In the genomic region with DNA sequence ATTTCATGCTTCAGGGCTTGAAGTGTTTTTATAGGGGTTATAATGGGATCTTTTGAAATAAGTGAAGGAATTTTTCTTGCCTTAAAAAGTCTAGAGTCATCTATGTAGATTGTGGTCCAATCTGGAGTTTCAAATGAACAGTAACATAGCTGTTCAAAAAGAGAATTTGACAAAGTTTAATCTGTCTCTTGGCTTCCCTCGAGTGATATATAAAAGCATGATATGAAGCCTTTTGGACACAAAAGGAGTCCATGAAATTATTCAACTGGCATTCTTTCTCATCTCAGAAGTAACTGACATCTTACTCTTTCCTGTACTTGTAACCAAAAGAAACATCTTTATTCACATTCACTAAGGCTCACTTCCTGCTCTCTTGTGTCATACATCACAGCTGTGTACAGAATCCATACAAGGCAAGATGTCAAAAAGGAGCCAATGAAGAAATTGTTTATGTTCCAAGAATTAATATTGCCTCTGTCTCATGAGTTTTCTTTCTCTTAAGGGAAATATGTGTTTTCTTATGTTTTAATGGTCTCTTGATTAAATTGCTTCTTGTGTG, we compare ENCODE assay signal across 21 cellular contexts.
DNase-seq lines count a peak whose midpoint lies in the region; ATAC-seq and TF ChIP-seq lines count a peak whose summit lies in the region.
"Had no signal": no experiment of that assay in that cellular context is flagged by ENCODE, and none has a peak within 500 bp of the region (broad histone marks: within the 10 kb centered on the region; RNA-seq: fewer than 3 reads in every experiment).

No MANE protein-coding gene starts in this region.

- POLR2A ChIA-PET in PC-9 (lab: Charles Lee; ENCODE audit: unreplicated experiment), result no interaction called here

- H3K9me2 ChIP-seq in PC-9 (ENCODE audit: insufficient read depth) (0 out of 2 replicates have a peak, but pooled peaks cover under 1% of the 10 kb centered on the region), hepatocyte (replicated peaks; ENCODE audit: insufficient read depth) (no peaks in the 10 kb centered on the region)

- no peak overlapping the region for H3K27ac Mint-ChIP-seq in stimulated activated naive CD8-positive, alpha-beta T cell treated with anti-CD3 and anti-CD28 coated beads, Interleukin-15, amount 100 ng/mL, for 72 hours
- no peak overlapping the region for H3K27ac Mint-ChIP-seq in activated naive CD8-positive, alpha-beta T cell treated with anti-CD3 and anti-CD28 coated beads for 36 hours
- H3K27ac Mint-ChIP-seq: activated T-helper 2 cell treated with anti-CD3 and anti-CD28 coated beads, Interferon-gamma antibody, Interleukin-2, Interleukin-4, amounts not matched to agents 10 μg/mL and 5 μg/mL and 100 μg/mL, durations not matched to agents 14 hours and 24 hours and 36 hours; CD8-positive, alpha-beta T cell had no signal

- H3K4me3 ChIP-seq in PC-9 (no peak overlapping the region), fibroblast of the aortic adventitia (ENCODE audit: low read depth, low read length) (no peak overlapping the region), hepatocyte (no peak overlapping the region)
- H3K4me3 ChIP-seq: heart left ventricle, K562, ovary, upper lobe of right lung had no signal

- H4K20me1 ChIP-seq in PC-9 (ENCODE audit: insufficient read depth) (no peaks in the 10 kb centered on the region), hepatocyte (ENCODE audit: insufficient read depth, poor library complexity, severe bottlenecking) (no peaks in the 10 kb centered on the region)

- CTCF ChIA-PET in PC-9 (lab: Charles Lee), result no interaction called here

- TF ChIP-seq CTCF in PC-9 (conservative IDR thresholded peaks at IDR 0.05) (no peak), fibroblast of the aortic adventitia (IDR thresholded peaks at IDR 0.05; ENCODE audit: insufficient read depth, low read length) (no peak), hepatocyte (IDR thresholded peaks at IDR 0.05; ENCODE audit: poor library complexity) (no peak)

- no peaks in the 10 kb centered on the region for H3K27me3 Mint-ChIP-seq in stimulated activated naive CD8-positive, alpha-beta T cell treated with anti-CD3 and anti-CD28 coated beads, Interleukin-15, amount 100 ng/mL, for 72 hours
- no peaks in the 10 kb centered on the region for H3K27me3 Mint-ChIP-seq in activated naive CD8-positive, alpha-beta T cell treated with anti-CD3 and anti-CD28 coated beads for 36 hours

- H3K27me3 ChIP-seq in PC-9 (ENCODE audit: insufficient read depth, low read depth), result no peaks in the 10 kb centered on the region
- no peaks in the 10 kb centered on the region for H3K27me3 ChIP-seq in hepatocyte
- H3K27me3 ChIP-seq: heart left ventricle, ovary, upper lobe of right lung had no signal

- H3K9me3 ChIP-seq in PC-9 (ENCODE audit: insufficient read depth, low read depth) (peaks cover 22% of the 10 kb centered on the region; the same call in 1 of the 2 replicates), hepatocyte (ENCODE audit: low read depth) (no peaks in the 10 kb centered on the region)
- H3K9me3 ChIP-seq: ovary, upper lobe of right lung had no signal

- intact Hi-C loops in PC-9 (cut with micrococcal nuclease; ENCODE audit: unreplicated experiment), result no loop called here

- WGBS in hepatocyte (ENCODE audit: low lambda C conversion rate, missing lambda C conversion rate), result 89% methylated on average over 1 of the region's 1 CpG

- no peaks in the 10 kb centered on the region for H3F3A ChIP-seq in PC-9 (ENCODE audit: insufficient read depth, low read depth)

- H3K27ac ChIP-seq in PC-9 (no peak overlapping the region), hepatocyte (no peak overlapping the region)
- H3K27ac ChIP-seq: heart left ventricle, HL-60, ovary, upper lobe of right lung had no signal

- no peak overlapping the region for H3K4me2 ChIP-seq in PC-9
- H3K4me2 ChIP-seq in hepatocyte, result no peak overlapping the region

- H3K4me1 ChIP-seq in PC-9 (replicated peaks; ENCODE audit: insufficient read depth) (peaks cover 13% of the 10 kb centered on the region; the same call in 1 of the 2 replicates), hepatocyte (ENCODE audit: insufficient read depth) (no peaks in the 10 kb centered on the region)
- H3K4me1 ChIP-seq: heart left ventricle, upper lobe of right lung had no signal

- no TSS peak for BruUV-seq in PC-9 (replicated peaks; lab: Mats Ljungman, UMichigan)

- no peaks in the 10 kb centered on the region for H3K79me2 ChIP-seq in PC-9 (ENCODE audit: low read depth)
- no peaks in the 10 kb centered on the region for H3K79me2 ChIP-seq in hepatocyte

- H3K4me3 Mint-ChIP-seq in stimulated activated naive CD8-positive, alpha-beta T cell treated with anti-CD3 and anti-CD28 coated beads, Interleukin-15, amount 100 ng/mL, for 72 hours, result no peak overlapping the region
- no peak overlapping the region for H3K4me3 Mint-ChIP-seq in activated naive CD8-positive, alpha-beta T cell treated with anti-CD3 and anti-CD28 coated beads for 36 hours
- H3K4me3 Mint-ChIP-seq: CD8-positive, alpha-beta T cell; H9 had no signal

- no peak for DNase-seq in stimulated activated naive CD8-positive, alpha-beta T cell treated with anti-CD3 and anti-CD28 coated beads, Interleukin-15, amount 100 ng/mL, for 72 hours
- DNase-seq in stimulated activated naive CD8-positive, alpha-beta T cell treated with anti-CD3 and anti-CD28 coated beads, Interleukin-15, Interleukin-2, amounts not matched to agents 100 U/mL and 50 U/mL, for 24 hours, result no peak
- DNase-seq in PC-9 (no peak), fibroblast of the aortic adventitia (ENCODE audit: low read depth) (peak; percentile 12), hepatocyte (ENCODE audit: low spot score) (no peak)
- no peak for DNase-seq in activated naive CD8-positive, alpha-beta T cell treated with anti-CD3 and anti-CD28 coated beads for 36 hours
- DNase-seq: activated CD4-positive, alpha-beta T cell treated with anti-CD3 and anti-CD28 coated beads, Interleukin-2, amount 50 U/mL, for 48 hours; amygdala; CD8-positive, alpha-beta T cell; H9; heart left ventricle; NCI-H1417 treated with DMSO at 0.1 percent for 48 hours; NCI-H2227 treated with DMSO at 0.1 percent for 48 hours; OCI-M1; ovary; upper lobe of right lung had no signal

- H3K36me3 ChIP-seq in PC-9 (ENCODE audit: low read depth) (no peaks in the 10 kb centered on the region), hepatocyte (replicated peaks; ENCODE audit: insufficient read depth, low read depth) (no peaks in the 10 kb centered on the region)
- H3K36me3 ChIP-seq: heart left ventricle, ovary, upper lobe of right lung had no signal

- peak; percentile 62 for ATAC-seq in stimulated activated naive CD8-positive, alpha-beta T cell treated with anti-CD3 and anti-CD28 coated beads, Interleukin-15, amount 100 ng/mL, for 72 hours
- no peak for ATAC-seq in stimulated activated naive CD8-positive, alpha-beta T cell treated with anti-CD3 and anti-CD28 coated beads, Interleukin-15, Interleukin-2, amounts not matched to agents 100 U/mL and 50 U/mL, for 24 hours
- no peak for ATAC-seq in HG02884 (IDR thresholded peaks at IDR 0.05; ENCODE audit: unreplicated experiment)
- no peak for ATAC-seq in GM18858 (IDR thresholded peaks at IDR 0.05; ENCODE audit: unreplicated experiment)
- ATAC-seq: CD8-positive, alpha-beta T cell; heart left ventricle; K562; upper lobe of right lung had no signal

- no peaks in the 10 kb centered on the region for H3K4me1 Mint-ChIP-seq in stimulated activated naive CD8-positive, alpha-beta T cell treated with anti-CD3 and anti-CD28 coated beads, Interleukin-15, amount 100 ng/mL, for 72 hours
- H3K4me1 Mint-ChIP-seq in activated naive CD8-positive, alpha-beta T cell treated with anti-CD3 and anti-CD28 coated beads for 36 hours, result peaks cover 7% of the 10 kb centered on the region

- H3K9me3 Mint-ChIP-seq in stimulated activated naive CD8-positive, alpha-beta T cell treated with anti-CD3 and anti-CD28 coated beads, Interleukin-15, amount 100 ng/mL, for 72 hours, result peaks cover 0 to 3% of the 10 kb centered on the region in 2 donors
- peaks cover 2% of the 10 kb centered on the region for H3K9me3 Mint-ChIP-seq in activated naive CD8-positive, alpha-beta T cell treated with anti-CD3 and anti-CD28 coated beads for 36 hours
- H3K9me3 Mint-ChIP-seq: activated T-helper 2 cell treated with anti-CD3 and anti-CD28 coated beads, Interferon-gamma antibody, Interleukin-2, Interleukin-4, amounts not matched to agents 10 μg/mL and 5 μg/mL and 100 μg/mL, durations not matched to agents 14 hours and 24 hours and 36 hours had no signal

- H2AFZ ChIP-seq in PC-9 (0 out of 2 replicates have a peak overlapping the region, but pooled peaks have one; percentile 27), hepatocyte (no peak overlapping the region)

- H3K36me3 Mint-ChIP-seq in activated naive CD8-positive, alpha-beta T cell treated with anti-CD3 and anti-CD28 coated beads for 36 hours, result no peaks in the 10 kb centered on the region
- H3K36me3 Mint-ChIP-seq: CD8-positive, alpha-beta T cell had no signal
